In genomic region chr19:15108145-15108844, GRCh38 we compare ENCODE assay signal across 8 cellular contexts. TPM values are rescaled to one million over a fixed set of nuclear protein-coding genes. Genes with fewer than 3 reads are reported as not detected.
A peak's percentile ranks its signal among the peaks of the same experiment; 100 is the strongest.
DNase-seq lines count a peak whose midpoint lies in the region; ATAC-seq, FAIRE-seq and TF ChIP-seq lines count a peak whose summit lies in the region.

No MANE protein-coding gene starts in this region.

- H3K27me3 ChIP-seq in HUES6 (ENCODE audit: control insufficient read depth, insufficient read depth, low read length), result no peaks in the 10 kb centered on the region
- H3K27me3 ChIP-seq in brain microvascular endothelial cell (replicated peaks), result no peaks in the 10 kb centered on the region

- H3K9me3 ChIP-seq in HUES6 (ENCODE audit: control insufficient read depth, insufficient read depth, low read depth, low read length) (peaks cover 15% of the 10 kb centered on the region), kidney (ENCODE audit: control insufficient read depth in 1 of 2, low read length in 2 of 2) (peaks cover 5 to 6% of the 10 kb centered on the region in 2 donors)

- TF ChIP-seq CTCF in brain microvascular endothelial cell (IDR thresholded peaks at IDR 0.05; ENCODE audit: low read depth, low read length, missing control alignments), result no peak
- TF ChIP-seq CTCF in kidney (IDR thresholded peaks at IDR 0.05; ENCODE audit: borderline replicate concordance, extremely low read depth, insufficient read depth), result no peak

- H3K4me3 Mint-ChIP-seq in stimulated activated effector memory CD8-positive, alpha-beta T cell treated with anti-CD3 and anti-CD28 coated beads, Interleukin-12 subunit alpha, Interleukin-12 subunit beta, amount 100 ng/mL, for 72 hours, result peak overlapping the region; percentile 36

- no peak for ATAC-seq in stimulated activated effector memory CD8-positive, alpha-beta T cell treated with anti-CD3 and anti-CD28 coated beads, Interleukin-12 subunit alpha, Interleukin-12 subunit beta, amount 100 ng/mL, for 72 hours

- intact Hi-C loops in kidney (cut with DNase I), result no loop called here

- peaks cover 17% of the 10 kb centered on the region for H3K4me1 Mint-ChIP-seq in stimulated activated effector memory CD8-positive, alpha-beta T cell treated with anti-CD3 and anti-CD28 coated beads, Interleukin-12 subunit alpha, Interleukin-12 subunit beta, amount 100 ng/mL, for 72 hours

- H3K27ac ChIP-seq in HUES6 (ENCODE audit: low read depth, low read length), result no peak overlapping the region; the same call in 1 of the 2 replicates
- H3K27ac ChIP-seq in brain microvascular endothelial cell, result peak overlapping the region; percentile 81
- H3K27ac ChIP-seq in kidney (ENCODE audit: low read depth in 2 of 2, low read length in 2 of 2), result peak overlapping the region; percentile 77 to 82

- peak overlapping the region; percentile 12 for H3K27ac Mint-ChIP-seq in stimulated activated effector memory CD8-positive, alpha-beta T cell treated with anti-CD3 and anti-CD28 coated beads, Interleukin-12 subunit alpha, Interleukin-12 subunit beta, amount 100 ng/mL, for 72 hours

- no peak for FAIRE-seq in kidney (lab: Jason Lieb, UNC)

- in situ Hi-C loops in brain microvascular endothelial cell (cut with HindIII; ENCODE audit: low pct_ligation_motif_present, low sequenced_read_pairs), result no loop called here

- peaks cover 10% of the 10 kb centered on the region for H3K9me3 Mint-ChIP-seq in stimulated activated effector memory CD8-positive, alpha-beta T cell treated with anti-CD3 and anti-CD28 coated beads, Interleukin-12 subunit alpha, Interleukin-12 subunit beta, amount 100 ng/mL, for 72 hours

- DNase-seq in brain microvascular endothelial cell (no peak), kidney (no peak), NCI-H69 (lab: John Stamatoyannopoulos, UW) (no peak), SKM-1 treated with dmso at 0.1 percent for 144 hours (lab: John Stamatoyannopoulos, UW; ENCODE audit: unreplicated experiment) (no peak), NCI-H128 (lab: John Stamatoyannopoulos, UW; ENCODE audit: unreplicated experiment) (no peak), retina (no peak)
- DNase-seq in stimulated activated effector memory CD8-positive, alpha-beta T cell treated with anti-CD3 and anti-CD28 coated beads, Interleukin-12 subunit alpha, Interleukin-12 subunit beta, amount 100 ng/mL, for 72 hours (ENCODE audit: low spot score in 2 of 2), result no peak

- H3K4me3 ChIP-seq in HUES6 (ENCODE audit: low read depth, low read length) (peak overlapping the region; percentile 74), brain microvascular endothelial cell (ENCODE audit: low read depth, low read length) (peak overlapping the region; percentile 76), kidney (ENCODE audit: low read length in 2 of 2) (peak overlapping the region; percentile 76 to 80)

- peaks cover 34% of the 10 kb centered on the region for H3K36me3 ChIP-seq in HUES6 (ENCODE audit: control insufficient read depth, insufficient read depth, low read length)
- H3K36me3 ChIP-seq in brain microvascular endothelial cell (replicated peaks), result peaks cover 40% of the 10 kb centered on the region
- H3K36me3 ChIP-seq in kidney (ENCODE audit: control insufficient read depth in 1 of 2, insufficient read depth in 2 of 2, low read length in 2 of 2), result peaks cover 5 to 17% of the 10 kb centered on the region in 2 donors

- H3K36me3 Mint-ChIP-seq in stimulated activated effector memory CD8-positive, alpha-beta T cell treated with anti-CD3 and anti-CD28 coated beads, Interleukin-12 subunit alpha, Interleukin-12 subunit beta, amount 100 ng/mL, for 72 hours, result no peaks in the 10 kb centered on the region

- H3K9ac ChIP-seq in HUES6 (ENCODE audit: low read length) (peak overlapping the region; percentile 65), kidney (ENCODE audit: low read length in 2 of 2) (peak overlapping the region; percentile 69)

- H3K4me1 ChIP-seq in HUES6 (ENCODE audit: control insufficient read depth, insufficient read depth, low read length), result peaks cover 8% of the 10 kb centered on the region
- H3K4me1 ChIP-seq in kidney (ENCODE audit: control insufficient read depth in 1 of 2, insufficient read depth in 1 of 2, low read depth in 1 of 2, low read length in 2 of 2), result peaks cover 0 to 9% of the 10 kb centered on the region in 2 donors

RNA-seq across cellular contexts. Expression of gene SYDE1, which starts 1.1 kb away (rescaled TPM):
- 26.9 TPM for total RNA-seq in kidney
- 13.9 TPM for polyA plus RNA-seq in kidney (ENCODE audit: insufficient read depth, low read depth, low replicate concordance)

RNA-seq across cellular contexts. Expression of gene OR1I1, which starts 26.3 kb away (rescaled TPM):
- total RNA-seq in kidney, result not detected
- not detected for polyA plus RNA-seq in kidney (ENCODE audit: insufficient read depth, low read depth, low replicate concordance)

RNA-seq across cellular contexts. Expression of gene CASP14, which starts 59.0 kb away (rescaled TPM):
- total RNA-seq in kidney, result 0.16 TPM
- polyA plus RNA-seq in kidney (ENCODE audit: insufficient read depth, low read depth, low replicate concordance), result not detected
